Comparison of ENCODE assay signal across 8 cellular contexts in the genomic region with DNA sequence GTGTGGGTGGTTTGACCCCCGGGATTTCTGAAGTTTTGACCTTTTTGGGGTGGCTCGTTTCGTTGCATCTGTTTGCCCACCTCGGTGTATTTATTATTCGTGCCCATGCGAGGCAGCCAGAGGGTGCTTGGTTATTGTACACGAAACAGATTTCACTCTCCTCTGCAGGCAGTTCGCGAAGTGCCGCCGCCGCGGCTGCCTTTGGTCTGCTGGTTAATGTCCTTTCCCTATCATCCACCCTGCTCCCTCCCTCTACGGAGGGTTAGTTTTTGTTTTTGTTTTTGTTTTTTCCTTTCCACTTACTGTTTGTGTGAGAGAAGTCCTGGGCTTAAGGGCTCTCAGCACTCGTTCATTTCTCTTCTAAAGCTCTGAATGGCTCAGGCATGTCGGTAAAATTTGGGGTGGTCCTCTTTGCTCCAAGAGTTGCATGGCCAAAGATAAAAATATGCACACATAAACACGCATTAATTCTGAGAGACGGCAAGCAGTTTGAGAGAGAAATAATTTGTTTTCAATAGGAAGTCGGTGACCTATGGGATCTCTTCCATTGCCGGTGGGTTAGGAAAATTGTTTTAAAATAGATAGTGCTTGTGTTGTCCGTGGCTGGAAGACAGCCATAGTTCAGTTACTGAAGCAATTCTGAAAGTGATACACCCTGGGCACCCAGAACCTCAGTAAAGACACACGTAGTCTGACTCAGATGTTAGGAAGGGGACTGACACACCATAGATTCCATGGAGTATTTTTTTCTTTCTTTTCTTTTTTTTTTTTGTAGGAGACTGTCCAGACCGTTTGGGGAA. TPM values are rescaled to one million over a fixed set of nuclear protein-coding genes. Genes with fewer than 3 reads are reported as not detected.
A peak's percentile ranks its signal among the peaks of the same experiment; 100 is the strongest.
DNase-seq lines count a peak whose midpoint lies in the region; ATAC-seq, FAIRE-seq and TF ChIP-seq lines count a peak whose summit lies in the region.

No MANE protein-coding gene starts in this region.

- H3K4me3 Mint-ChIP-seq in T-helper 17 cell = peak overlapping the region; percentile 92
- peak overlapping the region; percentile 83 for H3K4me3 Mint-ChIP-seq in memory B cell

- peaks cover 6% of the 10 kb centered on the region for H3K36me3 Mint-ChIP-seq in T-helper 17 cell (ENCODE audit: low read depth)
- H3K36me3 Mint-ChIP-seq in memory B cell = no peaks in the 10 kb centered on the region

- TF ChIP-seq CTCF in H1 (IDR thresholded peaks at IDR 0.05; ENCODE audit: control extremely low read depth in 1 of 3, insufficient read depth in 1 of 3, low read depth in 1 of 3, low read length in 3 of 3) (no peak), suprapubic skin (IDR thresholded peaks at IDR 0.05) (no peak)

- H2BK15ac ChIP-seq in H1 (ENCODE audit: low read length) = no peak overlapping the region

- no peak overlapping the region for H2AFZ ChIP-seq in H1 (ENCODE audit: low read length)

- peaks cover 3% of the 10 kb centered on the region in 2 experiments for H4K20me1 ChIP-seq in H1 (replicated peaks in 1 of 2; ENCODE audit: control insufficient read depth in 1 of 2, insufficient read depth in 2 of 2, low read length in 2 of 2)

- peaks cover 1 to 24% (median 16%) of the 10 kb centered on the region in 4 experiments; a peak in 6 of 7 replicates for H3K4me1 ChIP-seq in H1 (replicated peaks in 1 of 4; ENCODE audit: control insufficient read depth in 3 of 4, insufficient read depth in 4 of 4, low read length in 3 of 4)
- H3K4me1 ChIP-seq in suprapubic skin = peaks cover 54% of the 10 kb centered on the region

- WGBS in H1 (ENCODE audit: extremely low coverage in 1 of 2, insufficient coverage in 1 of 2, insufficient read length in 1 of 2, insufficient replicate concordance in 2 of 2, low coverage in 1 of 2, low lambda C conversion rate in 2 of 2, missing lambda C conversion rate in 1 of 2), 2 experiments = 7% methylated on average over 23 of the region's 23 CpGs; no CpG with 5 or more reads in 1 of the 2 experiments
- WGBS in suprapubic skin = under 1% methylated on average over 23 of the region's 23 CpGs

- H3K27ac ChIP-seq in H1 (ENCODE audit: low read depth, low read length) (no peak overlapping the region), suprapubic skin (peak overlapping the region; percentile 97)

- H4K91ac ChIP-seq in H1 (replicated peaks; ENCODE audit: insufficient read length, low read length) = no peak overlapping the region

- peak overlapping the region; percentile 35 to 75 (median 36); a peak in 6 of 7 replicates for H3K9ac ChIP-seq in H1 (replicated peaks in 1 of 4; ENCODE audit: extremely low read depth in 1 of 4, low read depth in 3 of 4, low read length in 3 of 4)

- H3K36me3 ChIP-seq in H1 (ENCODE audit: control insufficient read depth in 2 of 4, insufficient read depth in 4 of 4, low read length in 3 of 4) = no peaks in the 10 kb centered on the region
- H3K36me3 ChIP-seq in suprapubic skin = no peaks in the 10 kb centered on the region

- H3K79me2 ChIP-seq in H1 (ENCODE audit: control insufficient read depth in 1 of 2, insufficient read depth in 2 of 2, low read length in 2 of 2) = peaks cover 34 to 55% of the 10 kb centered on the region in 2 experiments; a peak in 3 of 4 replicates

- H3K9me3 Mint-ChIP-seq in memory B cell = no peaks in the 10 kb centered on the region

- peaks cover 4% of the 10 kb centered on the region; the same call in 1 of the 2 replicates for H3K79me1 ChIP-seq in H1 (ENCODE audit: low read depth, low read length)

- TF ChIP-seq POLR2A in H1 (IDR thresholded peaks at IDR 0.05; ENCODE audit: control extremely low read depth in 1 of 2, low read depth in 2 of 2, low read length in 2 of 2) (no peak), suprapubic skin (IDR thresholded peaks at IDR 0.05) (no peak)

- H3K18ac ChIP-seq in H1 (ENCODE audit: extremely low read depth, low read length) = no peak overlapping the region; the same call in 1 of the 2 replicates

- no peak overlapping the region for H2BK12ac ChIP-seq in H1 (ENCODE audit: low read depth, low read length)

- H3K27me3 ChIP-seq in H1 (replicated peaks in 1 of 4; ENCODE audit: control insufficient read depth in 3 of 4, extremely low read depth in 1 of 4, insufficient read depth in 3 of 4, low read length in 3 of 4) (no peaks in the 10 kb centered on the region; a peak in 1 of 7 replicates), suprapubic skin (no peaks in the 10 kb centered on the region)

- no peak overlapping the region for H3K23ac ChIP-seq in H1 (ENCODE audit: insufficient read length)

- H3K23me2 ChIP-seq in H1 (ENCODE audit: low read depth, low read length) = peaks cover 9% of the 10 kb centered on the region

- H2AK5ac ChIP-seq in H1 (ENCODE audit: low read depth, low read length) = no peak overlapping the region

- 0 out of 2 replicates have a peak overlapping the region, but pooled peaks have one; percentile 76 for H2BK20ac ChIP-seq in H1 (ENCODE audit: low read length)

- no peak for FAIRE-seq in H1 (lab: Jason Lieb, UNC)

- no peak overlapping the region for H3K56ac ChIP-seq in H1 (replicated peaks; ENCODE audit: insufficient read length, low read depth, low read length)

- no peak overlapping the region for H3K27ac Mint-ChIP-seq in T-helper 17 cell
- H3K27ac Mint-ChIP-seq in memory B cell = no peak overlapping the region

- ATAC-seq in T-helper 17 cell (no peak), memory B cell (ENCODE audit: low read depth) (no peak), HG02588 (IDR thresholded peaks at IDR 0.05; ENCODE audit: unreplicated experiment) (no peak), GM19023 (IDR thresholded peaks at IDR 0.05; ENCODE audit: unreplicated experiment) (no peak)

- DNase-seq in CD1c-positive myeloid dendritic cell (ENCODE audit: extremely low spot score) (peak; percentile 25), HPDE6-E6E7 (ENCODE audit: extremely low spot score) (peak; percentile 65), T-helper 17 cell (no peak), H1 (ENCODE audit: low read depth in 1 of 2, low spot score in 2 of 2) (no peak), memory B cell (ENCODE audit: low spot score in 2 of 2) (no peak), suprapubic skin (ENCODE audit: low spot score in 2 of 2) (no peak)

- TF ChIP-seq EP300 in H1 (IDR thresholded peaks at IDR 0.05; ENCODE audit: borderline replicate concordance in 1 of 2, low read depth in 2 of 2, low read length in 2 of 2) (no peak), suprapubic skin (IDR thresholded peaks at IDR 0.05) (no peak)

- H3K4ac ChIP-seq in H1 (replicated peaks; ENCODE audit: insufficient read length, low read depth, low read length) = no peak overlapping the region

- no peak overlapping the region for H2BK5ac ChIP-seq in H1 (ENCODE audit: low read depth, low read length)

- H3K4me2 ChIP-seq in H1 (ENCODE audit: insufficient read depth in 1 of 2, low read depth in 2 of 2, low read length in 2 of 2) = peak overlapping the region; percentile 83 to 97

- no peak overlapping the region for H2BK120ac ChIP-seq in H1 (replicated peaks; ENCODE audit: low read depth, low read length)

- peaks cover 81% of the 10 kb centered on the region for H3K27me3 Mint-ChIP-seq in T-helper 17 cell
- H3K27me3 Mint-ChIP-seq in memory B cell = peaks cover 29% of the 10 kb centered on the region

- H3K4me1 Mint-ChIP-seq in T-helper 17 cell (peaks cover 13% of the 10 kb centered on the region), memory B cell (peaks cover 14% of the 10 kb centered on the region)

- H4K5ac ChIP-seq in H1 (ENCODE audit: insufficient read length, low read depth, low read length) = no peak overlapping the region

- H3K9me3 ChIP-seq in T-helper 17 cell (ENCODE audit: control insufficient read depth, low read length, poor library complexity, severe bottlenecking) (no peaks in the 10 kb centered on the region), H1 (ENCODE audit: insufficient read depth in 2 of 2, low read depth in 1 of 2, low read length in 1 of 2) (no peaks in the 10 kb centered on the region), suprapubic skin (no peaks in the 10 kb centered on the region)

- CTCF ChIA-PET in H1 (lab: Charles Lee; ENCODE audit: partially characterized antibody) = interaction anchor here (1.6 to 2.6 kb wide), 2 partner anchors 9 to 276 kb away, joined by 4 to 17 read pairs; no protein-coding TSS in a partner anchor

- H3K4me3 ChIP-seq in H1 (ENCODE audit: extremely low read depth in 1 of 4, insufficient read depth in 2 of 4, low read depth in 3 of 4, low read length in 4 of 4) (peak overlapping the region; percentile 83 to 98 (median 87)), suprapubic skin (peak overlapping the region; percentile 92)

- no peak overlapping the region for H4K8ac ChIP-seq in H1 (ENCODE audit: extremely low read depth, insufficient read depth, low read length)

- POLR2A ChIA-PET in H1 (lab: Charles Lee; ENCODE audit: partially characterized antibody) = interaction anchor here (1.1 to 1.7 kb wide), 4 partner anchors 10 to 109 kb away, joined by 4 to 6 read pairs (median 4); no protein-coding TSS in a partner anchor

- H3K14ac ChIP-seq in H1 (ENCODE audit: insufficient read length) = no peak overlapping the region

- TF ChIP-seq RAD21 in H1 (IDR thresholded peaks at IDR 0.05 in 1 of 2, conservative IDR thresholded peaks at IDR 0.05 in 1 of 2; ENCODE audit: low read depth in 2 of 2, low read length in 2 of 2) = no peak

TF ChIP-seq in H1, 55 proteins besides CTCF, POLR2A, EP300 and RAD21:
- TF ChIP-seq SAP30 (IDR thresholded peaks at IDR 0.05; ENCODE audit: insufficient read depth, insufficient replicate concordance, low read length) (peak; percentile 58), RBBP5 (IDR thresholded peaks at IDR 0.05; ENCODE audit: borderline replicate concordance, low read depth, low read length) (peak; percentile 86), RXRA (IDR thresholded peaks at IDR 0.05; ENCODE audit: insufficient read depth, low read depth, low read length) (no peak), CBX8 (IDR thresholded peaks at IDR 0.05; ENCODE audit: borderline replicate concordance, low read depth, low read length) (no peak), CREB1 (IDR thresholded peaks at IDR 0.05) (no peak)

RNA-seq across cellular contexts. Expression of a gene that starts 1.2 kb away (rescaled TPM):
- total RNA-seq in T-helper 17 cell (1 to 10 TPM in 1 of 2 donors, under 1 TPM in 1; 0.78 to 1.1 TPM), suprapubic skin (10 to 100 TPM; 73.0 to 95.7 (median 79.2) TPM)
- 49.9 and 51.0 TPM in 2 replicates for total RNA-seq in H1 (2021; fragmentation: NEBNext Ultra II Directional; extraction: Animal tissue kit (Norgen Biotek cat#: 25700))
- polyA plus RNA-seq in H1 (2011; rRNA removed) = 6.8 and 16.6 TPM in 2 replicates
- polyA plus RNA-seq in H1 (2011; cell fraction: cytosol; rRNA removed) = 19.0 TPM
- 7.3 TPM for polyA plus RNA-seq in H1 (2011; cell fraction: nucleus; rRNA removed)
- 18.5 to 48.8 TPM (median 20.0 TPM) in 4 replicates for polyA plus RNA-seq in H1 (2012, experiment 1 of 2)
- 18.8 TPM for polyA plus RNA-seq in H1 (2012, experiment 2 of 2)
- 19.4 TPM for polyA plus RNA-seq in H1 (2013, experiment 1 of 2)
- 20.5 TPM for polyA plus RNA-seq in H1 (2013, experiment 2 of 2)
- 11.8 and 12.2 TPM in 2 replicates for polyA minus RNA-seq in H1 (2011; rRNA and poly(A)+ RNA removed)
- 5.5 TPM for polyA minus RNA-seq in H1 (2011; cell fraction: cytosol; rRNA and poly(A)+ RNA removed)
- 14.9 TPM for polyA minus RNA-seq in H1 (2011; cell fraction: nucleus; rRNA and poly(A)+ RNA removed)

Comparison
In these comparisons a context has a peak if more than half of its experiments do, and no peak if none do; other contexts are left out.
1. DNase-seq: peak in CD1c-positive myeloid dendritic cell (single experiment) and HPDE6-E6E7 (single experiment); none in T-helper 17 cell (0 of 3), H1 (0 of 2), memory B cell (0 of 2) and suprapubic skin (0 of 2).
2. RNA of a gene that starts 1.2 kb away (total RNA-seq): 73.0 to 95.7 TPM in suprapubic skin and 49.9 to 51.0 TPM in H1; 0.78 to 1.1 TPM in T-helper 17 cell; every median in the first group is over 10 times any median in the second.